Comparison of ENCODE assay signal across 1 cellular context in the genomic region with DNA sequence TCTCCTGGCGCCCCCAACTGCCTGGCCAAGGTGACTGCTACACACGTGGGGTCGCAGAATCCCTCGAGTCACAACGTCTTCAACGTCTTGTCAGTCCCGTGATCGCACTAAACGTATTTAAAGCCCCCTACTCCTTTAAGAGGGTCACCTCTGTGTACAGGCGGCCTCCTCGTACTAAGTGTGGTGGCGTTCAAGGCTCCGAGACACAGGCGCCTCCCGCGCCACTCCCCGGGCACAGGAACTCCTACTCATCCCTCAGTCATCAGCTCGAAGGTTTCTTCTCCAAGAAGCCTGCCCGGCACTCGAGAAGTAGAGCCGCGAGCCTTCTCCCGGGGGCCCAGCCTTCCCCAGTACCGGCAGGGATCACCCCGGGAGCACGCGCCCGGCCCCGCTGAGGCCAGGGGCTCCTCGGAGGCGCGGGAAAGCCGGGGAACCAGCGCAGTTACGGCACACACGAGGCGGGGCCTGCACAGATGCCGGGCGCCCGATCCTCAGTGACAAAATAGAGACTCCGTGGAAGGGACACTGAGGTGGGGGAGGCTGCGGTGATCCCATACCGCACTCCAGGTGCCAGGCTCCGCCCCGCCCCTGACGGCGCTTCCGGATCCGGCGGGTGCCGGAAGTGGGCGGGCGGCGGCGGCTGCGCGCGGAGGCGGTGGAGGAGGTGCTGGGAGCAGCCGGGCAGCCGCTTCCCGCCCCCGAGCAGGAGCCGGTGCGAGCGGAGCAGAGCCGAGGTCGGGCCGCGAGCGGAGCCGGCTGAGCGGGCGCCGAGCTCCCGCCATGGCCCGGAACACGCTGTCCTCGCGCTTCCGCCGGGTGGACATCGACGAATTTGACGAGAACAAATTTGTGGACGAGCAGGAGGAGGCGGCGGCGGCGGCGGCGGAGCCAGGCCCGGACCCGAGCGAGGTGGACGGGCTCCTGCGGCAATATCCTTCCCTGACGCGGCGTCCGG.
A peak's percentile ranks its signal among the peaks of the same experiment; 100 is the strongest.
TF ChIP-seq lines count a peak whose summit lies in the region.

No MANE protein-coding gene starts in this region.

TF ChIP-seq in WTC11, 78 proteins besides CTCF, POLR2A, EP300 and RAD21 (continued from another document):
- TF ChIP-seq ZNF532 (CRISPR knock-in tag; IDR thresholded peaks at IDR 0.05; ENCODE audit: borderline replicate concordance) (no peak), ZNF232 (CRISPR knock-in tag; IDR thresholded peaks at IDR 0.05) (no peak), EMX1 (CRISPR knock-in tag; IDR thresholded peaks at IDR 0.05) (no peak), TEAD1 (CRISPR knock-in tag; IDR thresholded peaks at IDR 0.05) (0 out of 2 replicates have a peak, but pooled peaks have one; percentile 12), RELA (CRISPR knock-in tag; IDR thresholded peaks at IDR 0.05; ENCODE audit: borderline replicate concordance) (peak; percentile 42; the same call in 1 of the 2 replicates), SP1 (CRISPR knock-in tag; conservative IDR thresholded peaks at IDR 0.05) (peak; percentile 97), ZNF219 (CRISPR knock-in tag; IDR thresholded peaks at IDR 0.05; ENCODE audit: borderline replicate concordance) (0 out of 2 replicates have a peak, but pooled peaks have one; percentile 32), CBFB (CRISPR knock-in tag; IDR thresholded peaks at IDR 0.05; ENCODE audit: low read depth) (no peak), PRDM15 (CRISPR knock-in tag; IDR thresholded peaks at IDR 0.05) (peak; percentile 38; the same call in 1 of the 2 replicates)
- TF ChIP-seq, protein P1, sequence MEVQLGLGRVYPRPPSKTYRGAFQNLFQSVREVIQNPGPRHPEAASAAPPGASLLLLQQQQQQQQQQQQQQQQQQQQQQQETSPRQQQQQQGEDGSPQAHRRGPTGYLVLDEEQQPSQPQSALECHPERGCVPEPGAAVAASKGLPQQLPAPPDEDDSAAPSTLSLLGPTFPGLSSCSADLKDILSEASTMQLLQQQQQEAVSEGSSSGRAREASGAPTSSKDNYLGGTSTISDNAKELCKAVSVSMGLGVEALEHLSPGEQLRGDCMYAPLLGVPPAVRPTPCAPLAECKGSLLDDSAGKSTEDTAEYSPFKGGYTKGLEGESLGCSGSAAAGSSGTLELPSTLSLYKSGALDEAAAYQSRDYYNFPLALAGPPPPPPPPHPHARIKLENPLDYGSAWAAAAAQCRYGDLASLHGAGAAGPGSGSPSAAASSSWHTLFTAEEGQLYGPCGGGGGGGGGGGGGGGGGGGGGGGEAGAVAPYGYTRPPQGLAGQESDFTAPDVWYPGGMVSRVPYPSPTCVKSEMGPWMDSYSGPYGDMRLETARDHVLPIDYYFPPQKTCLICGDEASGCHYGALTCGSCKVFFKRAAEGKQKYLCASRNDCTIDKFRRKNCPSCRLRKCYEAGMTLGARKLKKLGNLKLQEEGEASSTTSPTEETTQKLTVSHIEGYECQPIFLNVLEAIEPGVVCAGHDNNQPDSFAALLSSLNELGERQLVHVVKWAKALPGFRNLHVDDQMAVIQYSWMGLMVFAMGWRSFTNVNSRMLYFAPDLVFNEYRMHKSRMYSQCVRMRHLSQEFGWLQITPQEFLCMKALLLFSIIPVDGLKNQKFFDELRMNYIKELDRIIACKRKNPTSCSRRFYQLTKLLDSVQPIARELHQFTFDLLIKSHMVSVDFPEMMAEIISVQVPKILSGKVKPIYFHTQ (CRISPR knock-in tag; IDR thresholded peaks at IDR 0.05): no peak
- TF ChIP-seq, protein P2, sequence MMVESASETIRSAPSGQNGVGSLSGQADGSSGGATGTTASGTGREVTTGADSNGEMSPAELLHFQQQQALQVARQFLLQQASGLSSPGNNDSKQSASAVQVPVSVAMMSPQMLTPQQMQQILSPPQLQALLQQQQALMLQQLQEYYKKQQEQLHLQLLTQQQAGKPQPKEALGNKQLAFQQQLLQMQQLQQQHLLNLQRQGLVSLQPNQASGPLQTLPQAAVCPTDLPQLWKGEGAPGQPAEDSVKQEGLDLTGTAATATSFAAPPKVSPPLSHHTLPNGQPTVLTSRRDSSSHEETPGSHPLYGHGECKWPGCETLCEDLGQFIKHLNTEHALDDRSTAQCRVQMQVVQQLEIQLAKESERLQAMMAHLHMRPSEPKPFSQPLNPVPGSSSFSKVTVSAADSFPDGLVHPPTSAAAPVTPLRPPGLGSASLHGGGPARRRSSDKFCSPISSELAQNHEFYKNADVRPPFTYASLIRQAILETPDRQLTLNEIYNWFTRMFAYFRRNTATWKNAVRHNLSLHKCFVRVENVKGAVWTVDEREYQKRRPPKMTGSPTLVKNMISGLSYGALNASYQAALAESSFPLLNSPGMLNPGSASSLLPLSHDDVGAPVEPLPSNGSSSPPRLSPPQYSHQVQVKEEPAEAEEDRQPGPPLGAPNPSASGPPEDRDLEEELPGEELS (CRISPR knock-in tag; IDR thresholded peaks at IDR 0.05): peak; percentile 32; the same call in 1 of the 2 replicates
